16 cellular contexts compared by ENCODE assay signal in genomic region chr11:3144296-3145205, GRCh38. TPM values are rescaled to one million over a fixed set of nuclear protein-coding genes. Genes with fewer than 3 reads are reported as not detected.
DNase-seq lines count a peak whose midpoint lies in the region; ATAC-seq and TF ChIP-seq lines count a peak whose summit lies in the region.
"Had no signal": no experiment of that assay in that cellular context is flagged by ENCODE, and none has a peak within 500 bp of the region (broad histone marks: within the 10 kb centered on the region; RNA-seq: fewer than 3 reads in every experiment).

No MANE protein-coding gene starts in this region.

- WGBS in trophoblast cell (ENCODE audit: extremely low coverage, insufficient coverage, insufficient read length), result no CpG with 5 or more reads among the region's 32 CpGs
- 92% methylated on average over 32 of the region's 32 CpGs for WGBS in smooth muscle cell (ENCODE audit: low lambda C conversion rate)

- intact Hi-C loops in natural killer cell (cut with micrococcal nuclease), result no loop called here

- peaks cover 2% of the 10 kb centered on the region for H3K79me1 ChIP-seq in trophoblast cell (ENCODE audit: low read length)

- H3K36me3 Mint-ChIP-seq in natural killer cell, result no peaks in the 10 kb centered on the region
- no peaks in the 10 kb centered on the region for H3K36me3 Mint-ChIP-seq in natural killer cell treated with Interleukin-12 subunit alpha and Interleukin-12 subunit beta and Interleukin-15 and Interleukin-18, amount 100 ng/mL, for 72 hours
- H3K36me3 Mint-ChIP-seq in T-helper 17 cell (ENCODE audit: low read depth), result no peaks in the 10 kb centered on the region
- H3K36me3 Mint-ChIP-seq: CD4-positive, alpha-beta memory T cell had no signal

- no peak overlapping the region for H2AK5ac ChIP-seq in trophoblast cell (ENCODE audit: low read length)

- no peak overlapping the region for H3K9ac ChIP-seq in trophoblast cell (ENCODE audit: low read length)
- H3K9ac ChIP-seq in smooth muscle cell (ENCODE audit: low read depth), result no peak overlapping the region

- H3K4me2 ChIP-seq in trophoblast cell (ENCODE audit: low read length), result no peak overlapping the region
- no peak overlapping the region for H3K4me2 ChIP-seq in smooth muscle cell

- H3K79me2 ChIP-seq in trophoblast cell (ENCODE audit: control insufficient read depth, insufficient read depth, low read length, poor library complexity), result no peaks in the 10 kb centered on the region
- peaks cover 71% of the 10 kb centered on the region for H3K79me2 ChIP-seq in smooth muscle cell (ENCODE audit: low read depth)

- H2BK120ac ChIP-seq in trophoblast cell (ENCODE audit: insufficient read depth, low read length, poor library complexity), result no peak overlapping the region

- H3K18ac ChIP-seq in trophoblast cell (ENCODE audit: low read length), result peak overlapping the region; percentile 36

- H3K4ac ChIP-seq in trophoblast cell (ENCODE audit: low read depth, low read length), result no peak overlapping the region

- H3K14ac ChIP-seq in trophoblast cell (ENCODE audit: low read length), result no peak overlapping the region

- H3K23ac ChIP-seq in trophoblast cell (ENCODE audit: low read length), result no peak overlapping the region

- H3K4me3 Mint-ChIP-seq in natural killer cell (no peak overlapping the region), T-helper 17 cell (no peak overlapping the region)
- no peak overlapping the region for H3K4me3 Mint-ChIP-seq in natural killer cell treated with Interleukin-12 subunit alpha and Interleukin-12 subunit beta and Interleukin-15 and Interleukin-18, amount 100 ng/mL, for 72 hours
- H3K4me3 Mint-ChIP-seq: CD4-positive, alpha-beta memory T cell; HFFc6 had no signal

- H3K27me3 ChIP-seq in trophoblast cell (ENCODE audit: insufficient read depth, low read length) (no peaks in the 10 kb centered on the region), MG63 (no peaks in the 10 kb centered on the region), smooth muscle cell (ENCODE audit: low read depth) (no peaks in the 10 kb centered on the region)

- H4K12ac ChIP-seq in trophoblast cell (ENCODE audit: low read depth, low read length), result no peak overlapping the region

- H3K27ac ChIP-seq in trophoblast cell (ENCODE audit: low read depth, low read length) (no peak overlapping the region), smooth muscle cell (ENCODE audit: low read depth) (no peak overlapping the region)
- H3K27ac ChIP-seq: C4-2B, HL-60 had no signal

- no peak overlapping the region for H2BK12ac ChIP-seq in trophoblast cell (ENCODE audit: low read length)

- H2AFZ ChIP-seq in trophoblast cell (ENCODE audit: insufficient read depth, low read length, poor library complexity), result no peak overlapping the region
- no peak overlapping the region for H2AFZ ChIP-seq in smooth muscle cell (ENCODE audit: low read depth)

- peaks cover 98% of the 10 kb centered on the region for H4K20me1 ChIP-seq in smooth muscle cell (ENCODE audit: low read depth)

- ATAC-seq in natural killer cell (no peak), T-helper 17 cell (no peak), HG02981 (IDR thresholded peaks at IDR 0.05; ENCODE audit: unreplicated experiment) (no peak)
- no peak for ATAC-seq in natural killer cell treated with Interleukin-12 subunit alpha and Interleukin-12 subunit beta and Interleukin-15 and Interleukin-18, amount 100 ng/mL, for 72 hours
- ATAC-seq: GM12878 had no signal

- H3K4me1 ChIP-seq in trophoblast cell (ENCODE audit: control insufficient read depth in 1 of 2, insufficient read depth in 2 of 2, low read length in 2 of 2) (peaks cover 17 to 20% of the 10 kb centered on the region in 2 experiments), smooth muscle cell (ENCODE audit: low read depth) (peaks cover 10% of the 10 kb centered on the region)

- no peaks in the 10 kb centered on the region for H3K9me3 Mint-ChIP-seq in natural killer cell
- H3K9me3 Mint-ChIP-seq in natural killer cell treated with Interleukin-12 subunit alpha and Interleukin-12 subunit beta and Interleukin-15 and Interleukin-18, amount 100 ng/mL, for 72 hours, result no peaks in the 10 kb centered on the region
- H3K9me3 Mint-ChIP-seq: CD4-positive, alpha-beta memory T cell; HFFc6 had no signal

- TF ChIP-seq CTCF in natural killer cell (IDR thresholded peaks at IDR 0.05), result no peak
- TF ChIP-seq CTCF in smooth muscle cell (IDR thresholded peaks at IDR 0.05; ENCODE audit: borderline replicate concordance, insufficient read depth, poor library complexity, severe bottlenecking), result no peak

- H3K27ac Mint-ChIP-seq in natural killer cell (peak overlapping the region; percentile 60 to 79), T-helper 17 cell (peak overlapping the region; percentile 32)
- H3K27ac Mint-ChIP-seq in natural killer cell treated with Interleukin-12 subunit alpha and Interleukin-12 subunit beta and Interleukin-15 and Interleukin-18, amount 100 ng/mL, for 72 hours, result no peak overlapping the region
- H3K27ac Mint-ChIP-seq: CD4-positive, alpha-beta memory T cell; HFFc6 had no signal

- peaks cover 68 to 85% of the 10 kb centered on the region in 2 donors for H3K4me1 Mint-ChIP-seq in natural killer cell
- H3K4me1 Mint-ChIP-seq in natural killer cell treated with Interleukin-12 subunit alpha and Interleukin-12 subunit beta and Interleukin-15 and Interleukin-18, amount 100 ng/mL, for 72 hours (ENCODE audit: low read depth in 2 of 2), result peaks cover 29 to 50% of the 10 kb centered on the region in 2 donors
- peaks cover 5% of the 10 kb centered on the region for H3K4me1 Mint-ChIP-seq in T-helper 17 cell

- DNase-seq in natural killer cell, result no peak
- no peak for DNase-seq in natural killer cell treated with Interleukin-12 subunit alpha and Interleukin-12 subunit beta and Interleukin-15 and Interleukin-18, amount 100 ng/mL, for 72 hours (ENCODE audit: low spot score)
- no peak for DNase-seq in T-helper 17 cell
- no peak for DNase-seq in trophoblast cell
- DNase-seq in MG63, result no peak
- DNase-seq in smooth muscle cell (lab: John Stamatoyannopoulos, UW; ENCODE audit: unreplicated experiment), result no peak
- DNase-seq: ACHN; CD4-positive, alpha-beta memory T cell; DMS79; GOT3; HCEC 1CT; HFFc6 had no signal

- no peaks in the 10 kb centered on the region for H3F3A ChIP-seq in smooth muscle cell (ENCODE audit: low read depth)

- H3K9me3 ChIP-seq in T-helper 17 cell (ENCODE audit: control insufficient read depth, low read length, poor library complexity, severe bottlenecking) (no peaks in the 10 kb centered on the region), trophoblast cell (ENCODE audit: insufficient read depth, low read depth, low read length) (no peaks in the 10 kb centered on the region), MG63 (no peaks in the 10 kb centered on the region), smooth muscle cell (replicated peaks; ENCODE audit: low read depth) (no peaks in the 10 kb centered on the region)

- no peak overlapping the region for H4K8ac ChIP-seq in trophoblast cell (ENCODE audit: low read depth, low read length)

- H3K27me3 Mint-ChIP-seq in natural killer cell (ENCODE audit: low read depth in 2 of 2) (no peaks in the 10 kb centered on the region), T-helper 17 cell (peaks cover 5% of the 10 kb centered on the region)
- no peaks in the 10 kb centered on the region for H3K27me3 Mint-ChIP-seq in natural killer cell treated with Interleukin-12 subunit alpha and Interleukin-12 subunit beta and Interleukin-15 and Interleukin-18, amount 100 ng/mL, for 72 hours
- H3K27me3 Mint-ChIP-seq: CD4-positive, alpha-beta memory T cell had no signal

- H3K4me3 ChIP-seq in trophoblast cell (ENCODE audit: low read depth, low read length) (no peak overlapping the region), MG63 (no peak overlapping the region), smooth muscle cell (no peak overlapping the region)
- H3K4me3 ChIP-seq: GM12878 had no signal

- H3K36me3 ChIP-seq in trophoblast cell (ENCODE audit: control insufficient read depth in 1 of 2, insufficient read depth in 2 of 2, low read length in 2 of 2), result peaks cover 11 to 14% of the 10 kb centered on the region in 2 experiments
- no peaks in the 10 kb centered on the region for H3K36me3 ChIP-seq in MG63
- H3K36me3 ChIP-seq in smooth muscle cell (ENCODE audit: low read depth), result no peaks in the 10 kb centered on the region

- no peak overlapping the region for H4K91ac ChIP-seq in trophoblast cell (ENCODE audit: low read depth, low read length)

- H2BK5ac ChIP-seq in trophoblast cell (ENCODE audit: low read depth, low read length, poor library complexity), result no peak overlapping the region

RNA-seq across cellular contexts. Expression of gene OSBPL5, which starts 20.6 kb away (rescaled TPM):
- total RNA-seq in natural killer cell (100 to 1,000 TPM; 375 to 522 (median 377) TPM), T-helper 17 cell (1 to 10 TPM; 6.8 to 8.1 TPM), smooth muscle cell (24.2 and 27.3 TPM in 2 replicates)
- total RNA-seq in natural killer cell treated with Interleukin-12 subunit alpha and Interleukin-12 subunit beta and Interleukin-15 and Interleukin-18, amount 100 ng/mL, for 72 hours, result 10 to 100 TPM; 58.3 to 74.6 TPM
- 12.2 and 12.3 TPM in 2 replicates for polyA plus RNA-seq in trophoblast cell (2013)
- 9.9 and 11.0 TPM in 2 replicates for total RNA-seq in MG63 (2014; rRNA removed; shearing (Covaris generic); ENCODE audit: low replicate concordance)
- polyA plus RNA-seq in smooth muscle cell, result 43.4 and 46.0 TPM in 2 replicates
- total RNA-seq: GM12878 had no signal
- polyA plus RNA-seq: GM12878 had no signal

Comparison
In these comparisons a context has a peak if more than half of its experiments do, and no peak if none do; other contexts are left out.
1. H3K27ac Mint-ChIP-seq: peak in natural killer cell (2 of 2) and T-helper 17 cell (single experiment); none in natural killer cell treated with Interleukin-12 subunit alpha and Interleukin-12 subunit beta and Interleukin-15 and Interleukin-18, amount 100 ng/mL, for 72 hours (0 of 2).
2. RNA of gene OSBPL5, which starts 20.6 kb away (total RNA-seq): 375 to 522 TPM in natural killer cell; 58.3 to 74.6 TPM in natural killer cell treated with Interleukin-12 subunit alpha and Interleukin-12 subunit beta and Interleukin-15 and Interleukin-18, amount 100 ng/mL, for 72 hours, 24.2 to 27.3 TPM in smooth muscle cell, 9.9 to 11.0 TPM in MG63 and 6.8 to 8.1 TPM in T-helper 17 cell; every median in the first group is over 4 times any median in the second.